21 cellular contexts compared by ENCODE assay signal in genomic region chr18:59218018-59218417, GRCh38. TPM values are rescaled to one million over a fixed set of nuclear protein-coding genes. Genes with fewer than 3 reads are reported as not detected.
"Had no signal": no experiment of that assay in that cellular context is flagged by ENCODE, and none has a peak within 500 bp of the region (broad histone marks: within the 10 kb centered on the region; RNA-seq: fewer than 3 reads in every experiment).

No MANE protein-coding gene starts in this region.

- DNase-seq: activated B cell treated with CpG ODN at 0.5 μM for 24 hours; activated CD4-positive, alpha-beta T cell treated with anti-CD3 and anti-CD28 coated beads for 36 hours; activated CD4-positive, alpha-beta T cell treated with anti-CD3 and anti-CD28 coated beads, Interleukin-2, amount 50 U/mL, for 4 hours; activated CD8-positive, alpha-beta memory T cell treated with anti-CD3 and anti-CD28 coated beads, Interleukin-2, amount 50 U/mL, for 48 hours; activated naive CD4-positive, alpha-beta T cell; activated T-cell treated with anti-CD3 and anti-CD28 coated beads, Interleukin-2, amount 50 U/mL, for 4 hours; adrenal gland; brain microvascular endothelial cell; effector CD4-positive, alpha-beta T cell; foreskin fibroblast; immature natural killer cell; left lung; naive B cell; occipital lobe; right lobe of liver; stimulated activated CD4-positive, alpha-beta T cell treated with anti-CD3 and anti-CD28 coated beads, Interleukin-1b, Interleukin-23, amount 100 ng/mL, for 48 hours; substantia nigra; thyroid gland had no signal

- FAIRE-seq: endometrium had no signal

- ATAC-seq: activated CD4-positive, alpha-beta T cell treated with anti-CD3 and anti-CD28 coated beads for 36 hours; activated T-cell treated with anti-CD3 and anti-CD28 coated beads, Interleukin-2, amount 50 U/mL, for 4 hours; left lung; right lobe of liver had no signal

RNA-seq across cellular contexts. Expression of gene GRP, which starts 1.9 kb away (rescaled TPM):
- polyA plus RNA-seq: fibroblast of lung, immature natural killer cell, neural cell had no signal

RNA-seq across cellular contexts. Expression of gene RAX, which starts 55.2 kb away (rescaled TPM):
- polyA plus RNA-seq: adrenal gland, fibroblast of lung, immature natural killer cell, neural cell had no signal
